Comparison of ENCODE assay signal across 8 cellular contexts in genomic region chr12:92702754-92703679, GRCh38. TPM values are rescaled to one million over a fixed set of nuclear protein-coding genes. Genes with fewer than 3 reads are reported as not detected.
DNase-seq lines count a peak whose midpoint lies in the region; ATAC-seq and TF ChIP-seq lines count a peak whose summit lies in the region.

TSS of gene PLEKHG7 (plus strand) at chr12:92702989. CDS start at chr12:92706632, 3,643 bp downstream.

- H3K27ac ChIP-seq in OCI-LY1 (ENCODE audit: low read depth, low read length, poor library complexity, severe bottlenecking) (no peak within 1 kb of the TSS), thyroid gland (no peak within 1 kb of the TSS)

- H3K27me3 Mint-ChIP-seq in progenitor cell of endocrine pancreas = no peaks in the 10 kb centered on the region

- no peak for TF ChIP-seq POLR2A in thyroid gland (IDR thresholded peaks at IDR 0.05)

- DNase-seq in progenitor cell of endocrine pancreas (ENCODE audit: low spot score, unreplicated experiment) = no peak
- no peak for DNase-seq in C1 segment of cervical spinal cord (lab: John Stamatoyannopoulos, UW)
- no peak for DNase-seq in sciatic nerve (ENCODE audit: low spot score)
- no peak for DNase-seq in thyroid gland
- DNase-seq in NCI-H510A treated with DMSO at 0.1 percent for 48 hours (lab: John Stamatoyannopoulos, UW) = no peak

- intact Hi-C loops in sciatic nerve (cut with DNase I) (no loop called here), thyroid gland (cut with DNase I) (no loop called here)

- no peaks in the 10 kb centered on the region for H4K20me1 ChIP-seq in OCI-LY1 (ENCODE audit: insufficient read depth, low read length)

- H3K27me3 ChIP-seq in OCI-LY1 (ENCODE audit: insufficient read depth, low read length) = 0 out of 2 replicates have a peak, but pooled peaks cover 4% of the 10 kb centered on the region
- H3K27me3 ChIP-seq in thyroid gland = no peaks in the 10 kb centered on the region

- H3K4me1 ChIP-seq in OCI-LY1 (ENCODE audit: insufficient read depth, low read length, severe bottlenecking) (peaks cover 3% of the 10 kb centered on the region), thyroid gland (no peaks in the 10 kb centered on the region)

- H3K79me2 ChIP-seq in OCI-LY1 (ENCODE audit: insufficient read depth, low read length) = no peaks in the 10 kb centered on the region

- H3K9me3 ChIP-seq in OCI-LY1 (ENCODE audit: low read length) (no peaks in the 10 kb centered on the region), thyroid gland (no peaks in the 10 kb centered on the region)

- no peaks in the 10 kb centered on the region for H3K9me2 ChIP-seq in OCI-LY1 (ENCODE audit: low read depth, low read length)

- no peaks in the 10 kb centered on the region for H3K36me3 Mint-ChIP-seq in progenitor cell of endocrine pancreas (ENCODE audit: insufficient read depth)

- no peak within 1 kb of the TSS for H2AFZ ChIP-seq in OCI-LY1 (ENCODE audit: low read length)

- H3K4me3 Mint-ChIP-seq in progenitor cell of endocrine pancreas (ENCODE audit: low read depth) = peak within 1 kb of the TSS; percentile 63

- no peaks in the 10 kb centered on the region for H3F3A ChIP-seq in OCI-LY1 (ENCODE audit: insufficient read depth, low read length)

- H3K36me3 ChIP-seq in OCI-LY1 (ENCODE audit: insufficient read depth, low read length) (no peaks in the 10 kb centered on the region), thyroid gland (no peaks in the 10 kb centered on the region)

- H3K9me3 Mint-ChIP-seq in progenitor cell of endocrine pancreas (ENCODE audit: low read depth) = peaks cover 7% of the 10 kb centered on the region

- TF ChIP-seq CTCF in OCI-LY1 (IDR thresholded peaks at IDR 0.05; ENCODE audit: low read length) (no peak), progenitor cell of endocrine pancreas (IDR thresholded peaks at IDR 0.05; ENCODE audit: unreplicated experiment) (no peak), thyroid gland (IDR thresholded peaks at IDR 0.05) (no peak)

- WGBS in thyroid gland, 2 donors = 82 to 88% methylated on average over 8 of the region's 8 CpGs

- peaks cover 17% of the 10 kb centered on the region for H3K4me1 Mint-ChIP-seq in progenitor cell of endocrine pancreas (ENCODE audit: low read depth)

- peak within 1 kb of the TSS; percentile 82 for H3K27ac Mint-ChIP-seq in progenitor cell of endocrine pancreas

- H3K4me2 ChIP-seq in OCI-LY1 (ENCODE audit: low read length) = peak within 1 kb of the TSS; percentile 17; the same call in 1 of the 2 replicates

- no peak within 1 kb of the TSS for H3K9ac ChIP-seq in OCI-LY1 (ENCODE audit: low read length)

- H3K4me3 ChIP-seq in OCI-LY1 (ENCODE audit: low read depth, low read length, poor library complexity, severe bottlenecking) (no peak within 1 kb of the TSS), thyroid gland (replicated peaks in 1 of 3) (no peak within 1 kb of the TSS)

- ATAC-seq in GM18870 (IDR thresholded peaks at IDR 0.05; ENCODE audit: unreplicated experiment) = peak; percentile 97
- peak; percentile 87 for ATAC-seq in HG02678 (IDR thresholded peaks at IDR 0.05; ENCODE audit: unreplicated experiment)
- ATAC-seq in sciatic nerve = no peak

RNA-seq across cellular contexts. Expression of gene PLEKHG7, which starts in this region (rescaled TPM):
- total RNA-seq in progenitor cell of endocrine pancreas (0.65 and 0.75 TPM in 2 replicates), sciatic nerve (5.3 TPM), thyroid gland (not detected)
